In genomic region chr4:103010827-103011226, GRCh38 we compare ENCODE assay signal across 18 cellular contexts. TPM values are rescaled to one million over a fixed set of nuclear protein-coding genes. Genes with fewer than 3 reads are reported as not detected.
A peak's percentile ranks its signal among the peaks of the same experiment; 100 is the strongest.
DNase-seq lines count a peak whose midpoint lies in the region; ATAC-seq and TF ChIP-seq lines count a peak whose summit lies in the region.
"Had no signal": no experiment of that assay in that cellular context is flagged by ENCODE, and none has a peak within 500 bp of the region (broad histone marks: within the 10 kb centered on the region; RNA-seq: fewer than 3 reads in every experiment).

No MANE protein-coding gene starts in this region.

- H3K79me2 ChIP-seq in mammary epithelial cell (ENCODE audit: insufficient read depth, low read length), result no peaks in the 10 kb centered on the region

- H4K20me1 ChIP-seq in mammary epithelial cell (ENCODE audit: insufficient read depth, low read length), result no peaks in the 10 kb centered on the region

- H3K27ac Mint-ChIP-seq in MCF 10A (ENCODE audit: low read depth, unreplicated experiment) (peak overlapping the region; percentile 84), mesothelial cell of epicardium (peak overlapping the region; percentile 5)
- no peak overlapping the region for H3K27ac Mint-ChIP-seq in effector memory CD8-positive, alpha-beta T cell

- H3K27ac ChIP-seq in mammary epithelial cell (ENCODE audit: insufficient read depth, low read depth, low read length), result no peak overlapping the region
- H3K27ac ChIP-seq in stomach smooth muscle (ENCODE audit: low read length), result peak overlapping the region; percentile 68
- H3K27ac ChIP-seq: 22Rv1 had no signal

- no peak for ATAC-seq in HG03159 (IDR thresholded peaks at IDR 0.05; ENCODE audit: unreplicated experiment)
- no peak for ATAC-seq in effector memory CD8-positive, alpha-beta T cell (replicated peaks)
- ATAC-seq: Panc1 had no signal

- H3K27me3 ChIP-seq in mammary epithelial cell (ENCODE audit: insufficient read depth, low read length) (no peaks in the 10 kb centered on the region), stomach smooth muscle (ENCODE audit: control insufficient read depth in 1 of 2, insufficient read depth in 2 of 2, low read length in 2 of 2) (no peaks in the 10 kb centered on the region)

- H3K36me3 Mint-ChIP-seq in MCF 10A (ENCODE audit: insufficient read depth, unreplicated experiment) (no peaks in the 10 kb centered on the region), mesothelial cell of epicardium (no peaks in the 10 kb centered on the region)
- H3K36me3 Mint-ChIP-seq in effector memory CD8-positive, alpha-beta T cell (ENCODE audit: insufficient read depth), result no peaks in the 10 kb centered on the region

- H3K4me2 ChIP-seq in mammary epithelial cell (ENCODE audit: insufficient read depth, low read depth, low read length), result no peak overlapping the region

- TF ChIP-seq CTCF in MCF 10A (IDR thresholded peaks at IDR 0.05; ENCODE audit: unreplicated experiment) (no peak), mammary epithelial cell (conservative IDR thresholded peaks at IDR 0.05 in 1 of 2, IDR thresholded peaks at IDR 0.05 in 1 of 2; ENCODE audit: extremely low read depth in 1 of 2, insufficient read depth in 1 of 2, low read depth in 1 of 2, low read length in 2 of 2) (no peak), mesothelial cell of epicardium (IDR thresholded peaks at IDR 0.05; ENCODE audit: unreplicated experiment) (no peak)

- H3K4me1 ChIP-seq in mammary epithelial cell (ENCODE audit: insufficient read depth, low read length) (peaks cover 15% of the 10 kb centered on the region), stomach smooth muscle (ENCODE audit: control insufficient read depth, insufficient read depth, low read length) (peaks cover 9% of the 10 kb centered on the region)

- intact Hi-C loops in MCF 10A (cut with micrococcal nuclease) (loop anchor here (10.0 kb wide), 1 partner anchor 666 kb away; the partner anchor contains the start of gene SLC39A8), mammary epithelial cell (cut with micrococcal nuclease) (no loop called here)

- in situ Hi-C loops in mammary epithelial cell (cut with MboI; ENCODE audit: low sequenced_read_pairs in 2 of 2), result no loop called here

- H3K9ac ChIP-seq in mammary epithelial cell (ENCODE audit: insufficient read depth, low read length) (no peak overlapping the region), stomach smooth muscle (ENCODE audit: low read length in 2 of 2) (no peak overlapping the region)

- H3K36me3 ChIP-seq in mammary epithelial cell (ENCODE audit: insufficient read depth, low read length) (no peaks in the 10 kb centered on the region), stomach smooth muscle (ENCODE audit: control insufficient read depth in 2 of 2, insufficient read depth in 2 of 2, low read length in 2 of 2) (no peaks in the 10 kb centered on the region)

- H2AFZ ChIP-seq in mammary epithelial cell (ENCODE audit: low read depth, low read length), result no peak overlapping the region

- no peak overlapping the region for H3K4me3 ChIP-seq in mammary epithelial cell (replicated peaks in 1 of 3; ENCODE audit: insufficient read depth in 1 of 3, low read depth in 2 of 3, low read length in 3 of 3)
- H3K4me3 ChIP-seq in stomach smooth muscle (ENCODE audit: low read length in 2 of 2), result no peak overlapping the region

- 95% methylated on average over 1 of the region's 1 CpG for WGBS in mammary epithelial cell (ENCODE audit: low coverage, missing lambda C conversion rate)

- no peak overlapping the region for H3K4me3 Mint-ChIP-seq in MCF 10A (ENCODE audit: unreplicated experiment)
- H3K4me3 Mint-ChIP-seq in mesothelial cell of epicardium, result no peak overlapping the region
- H3K4me3 Mint-ChIP-seq in effector memory CD8-positive, alpha-beta T cell, result no peak overlapping the region

- H3K9me3 Mint-ChIP-seq in MCF 10A (ENCODE audit: unreplicated experiment) (no peaks in the 10 kb centered on the region), mesothelial cell of epicardium (no peaks in the 10 kb centered on the region)
- H3K9me3 Mint-ChIP-seq in effector memory CD8-positive, alpha-beta T cell, result no peaks in the 10 kb centered on the region

- CTCF ChIA-PET in MCF 10A (lab: Yijun Ruan, JAX) (interaction anchor here (0.6 to 4.5 kb wide), 12 partner anchors 21 to 923 kb away, joined by 3 to 48 read pairs (median 5); partner anchors contain the start of genes BDH2 and NFKB1), mammary epithelial cell (lab: Charles Lee; ENCODE audit: low non-redundant PET) (interaction anchor here (0.6 kb wide), 1 partner anchor 1810 kb away, joined by 4 read pairs; no protein-coding TSS in a partner anchor)

- no peaks in the 10 kb centered on the region for H3K9me3 ChIP-seq in mammary epithelial cell (replicated peaks; ENCODE audit: insufficient read depth, low read length)
- no peaks in the 10 kb centered on the region for H3K9me3 ChIP-seq in stomach smooth muscle (ENCODE audit: control insufficient read depth in 2 of 2, low read length in 2 of 2)

- DNase-seq in MCF 10A (ENCODE audit: unreplicated experiment), result no peak
- no peak for DNase-seq in mammary epithelial cell
- no peak for DNase-seq in mesothelial cell of epicardium (ENCODE audit: low spot score in 2 of 2, unreplicated experiment in 2 of 2)
- DNase-seq in GM03348 (ENCODE audit: low spot score), result no peak
- no peak for DNase-seq in NCI-H1930 (lab: John Stamatoyannopoulos, UW)
- no peak for DNase-seq in effector memory CD8-positive, alpha-beta T cell
- DNase-seq: AML-193, NCI-H1048, NCI-H1436, NCI-H2029, NCI-H446 treated with DMSO at 0.1 percent for 48 hours, Right ventricle myocardium superior had no signal

- no peaks in the 10 kb centered on the region for H3K27me3 Mint-ChIP-seq in MCF 10A (ENCODE audit: insufficient read depth, unreplicated experiment)
- H3K27me3 Mint-ChIP-seq in mesothelial cell of epicardium (ENCODE audit: low read depth), result peaks cover 5% of the 10 kb centered on the region
- H3K27me3 Mint-ChIP-seq in effector memory CD8-positive, alpha-beta T cell, result no peaks in the 10 kb centered on the region

- H3K4me1 Mint-ChIP-seq in MCF 10A (ENCODE audit: insufficient read depth, unreplicated experiment) (peaks cover 26% of the 10 kb centered on the region), mesothelial cell of epicardium (peaks cover 23% of the 10 kb centered on the region)
- H3K4me1 Mint-ChIP-seq in effector memory CD8-positive, alpha-beta T cell (ENCODE audit: low read depth in 2 of 2), result no peaks in the 10 kb centered on the region

- BruUV-seq in MCF 10A (replicated peaks; lab: Mats Ljungman, UMichigan) (no TSS peak), mammary epithelial cell (replicated peaks; lab: Mats Ljungman, UMichigan) (no TSS peak)

- POLR2A ChIA-PET in MCF 10A (lab: Yijun Ruan, JAX), result interaction anchor here (1.0 to 4.2 kb wide), 7 partner anchors 9 to 411 kb away, joined by 3 to 39 read pairs (median 14); partner anchors contain the start of genes SLC9B1, SLC9B2 and UBE2D3

- dilution Hi-C loops in mammary epithelial cell (cut with HindIII; ENCODE audit: low sequenced_read_pairs), result loop anchor here (25.0 kb wide), 1 partner anchor 399 kb away; no protein-coding TSS in a partner anchor

RNA-seq across cellular contexts. Expression of gene SLC9B1, which starts 8.7 kb away (rescaled TPM):
- 0.77 and 0.86 TPM in 2 replicates for total RNA-seq in MCF 10A (2022)
- under 1 TPM in 1 of 2 donors, not detected in 1; 0.17 TPM for total RNA-seq in mammary epithelial cell
- polyA plus RNA-seq in mammary epithelial cell, result 0.08 TPM
- polyA minus RNA-seq in mammary epithelial cell, result not detected
- 3.2 to 4.7 TPM (median 4.5 TPM) in 3 replicates for total RNA-seq in mesothelial cell of epicardium
- total RNA-seq: HT-29, M059J had no signal

Comparison
In these comparisons a context has a peak if more than half of its experiments do, and no peak if none do; other contexts are left out.
1. H3K27ac Mint-ChIP-seq: peak in MCF 10A (single experiment) and mesothelial cell of epicardium (single experiment); none in effector memory CD8-positive, alpha-beta T cell (0 of 2).